ENCODE assay signal across 1 cellular context in the genomic region with DNA sequence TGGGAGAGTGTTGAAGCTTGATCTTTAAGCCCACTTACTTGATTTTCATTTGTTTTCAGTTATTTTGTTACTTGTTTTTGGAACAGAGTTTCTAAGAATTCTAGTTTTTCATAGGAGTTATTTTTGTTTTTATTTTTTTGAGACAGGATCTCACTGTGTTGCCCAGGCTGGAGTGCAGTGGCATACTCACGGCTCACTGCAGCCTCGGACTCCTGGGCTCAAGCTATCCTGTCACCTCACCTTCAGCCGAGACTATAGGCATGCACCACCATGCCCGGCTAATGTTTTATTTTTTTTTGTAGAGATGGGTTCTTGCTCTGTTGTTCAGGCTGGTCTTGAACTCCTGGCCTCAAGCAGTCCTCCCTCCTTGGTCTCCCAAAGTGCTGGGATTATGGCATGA.
TF ChIP-seq lines count a peak whose summit lies in the region.

No MANE protein-coding gene starts in this region.

TF ChIP-seq in A549, 52 proteins besides CTCF, POLR2A, EP300 and RAD21 (continued from another document):
- TF ChIP-seq HOXB5 (CRISPR knock-in tag; IDR thresholded peaks at IDR 0.05) (no peak), HOXB13 (CRISPR knock-in tag; IDR thresholded peaks at IDR 0.05; ENCODE audit: low read depth) (no peak), REST (IDR thresholded peaks at IDR 0.05) (no peak), RNF2 (IDR thresholded peaks at IDR 0.05; ENCODE audit: borderline replicate concordance, low read depth) (no peak), TP53 (CRISPR knock-in tag; IDR thresholded peaks at IDR 0.05) (no peak), MAX (IDR thresholded peaks at IDR 0.05) (no peak), MYC (IDR thresholded peaks at IDR 0.05; ENCODE audit: borderline replicate concordance, low read length) (no peak), CBX8 (IDR thresholded peaks at IDR 0.05) (no peak), ZFP36 (IDR thresholded peaks at IDR 0.05; ENCODE audit: borderline replicate concordance, partially characterized antibody) (no peak), NPAS2 (CRISPR knock-in tag; IDR thresholded peaks at IDR 0.05; ENCODE audit: borderline replicate concordance) (no peak), RARB (CRISPR knock-in tag; IDR thresholded peaks at IDR 0.05) (no peak)
TF ChIP-seq in A549: peak in this region for 0.
